In genomic region chr18:48529796-48530195, GRCh38 we compare ENCODE assay signal across 14 cellular contexts. TPM values are rescaled to one million over a fixed set of nuclear protein-coding genes. Genes with fewer than 3 reads are reported as not detected.
A peak's percentile ranks its signal among the peaks of the same experiment; 100 is the strongest.
DNase-seq lines count a peak whose midpoint lies in the region; ATAC-seq, FAIRE-seq and TF ChIP-seq lines count a peak whose summit lies in the region.
"Had no signal": no experiment of that assay in that cellular context is flagged by ENCODE, and none has a peak within 500 bp of the region (broad histone marks: within the 10 kb centered on the region; RNA-seq: fewer than 3 reads in every experiment).

No MANE protein-coding gene starts in this region.

- H3K4me3 ChIP-seq in brain microvascular endothelial cell (ENCODE audit: low read depth, low read length): no peak overlapping the region
- no peak overlapping the region for H3K4me3 ChIP-seq in effector memory CD4-positive, alpha-beta T cell (ENCODE audit: insufficient read depth, low read depth, low read length, poor library complexity, severe bottlenecking)
- H3K4me3 ChIP-seq: GM12878 had no signal

- DNase-seq in AG08395 (ENCODE audit: low spot score) (peak; percentile 88), HTR-8/SVneo (ENCODE audit: insufficient read length, low spot score) (peak; percentile 43), brain microvascular endothelial cell (peak; percentile 91), iris pigment epithelial cell (ENCODE audit: low read depth) (peak; percentile 92), frontal cortex (ENCODE audit: low spot score in 2 of 2) (no peak), globus pallidus (ENCODE audit: low spot score) (no peak)
- DNase-seq in effector memory CD4-positive, alpha-beta T cell: no peak
- DNase-seq: activated T-cell treated with anti-CD3 and anti-CD28 coated beads, Interleukin-2, amount 50 U/mL, for 48 hours; CD8-positive, alpha-beta T cell; Karpas-422; stimulated activated naive CD8-positive, alpha-beta T cell treated with anti-CD3 and anti-CD28 coated beads, Interleukin-15, amount 100 ng/mL, for 72 hours had no signal

- ATAC-seq in GM18498 (IDR thresholded peaks at IDR 0.05; ENCODE audit: unreplicated experiment): no peak
- ATAC-seq: CD8-positive, alpha-beta T cell; GM12878; stimulated activated naive CD8-positive, alpha-beta T cell treated with anti-CD3 and anti-CD28 coated beads, Interleukin-15, amount 100 ng/mL, for 72 hours had no signal

- no peaks in the 10 kb centered on the region for H3K9me3 ChIP-seq in effector memory CD4-positive, alpha-beta T cell (ENCODE audit: control insufficient read depth, low read length)

- no peak overlapping the region for H3K27ac ChIP-seq in brain microvascular endothelial cell
- no peak overlapping the region for H3K27ac ChIP-seq in effector memory CD4-positive, alpha-beta T cell (ENCODE audit: insufficient read depth, low read length, poor library complexity, severe bottlenecking)

- H3K4me1 ChIP-seq in effector memory CD4-positive, alpha-beta T cell (ENCODE audit: control insufficient read depth, insufficient read depth, low read length, poor library complexity, severe bottlenecking): no peaks in the 10 kb centered on the region

- no peaks in the 10 kb centered on the region for H3K36me3 ChIP-seq in brain microvascular endothelial cell (replicated peaks)
- no peaks in the 10 kb centered on the region for H3K36me3 ChIP-seq in effector memory CD4-positive, alpha-beta T cell (ENCODE audit: control insufficient read depth, insufficient read depth, low read length)

- no peak for FAIRE-seq in HTR-8/SVneo (lab: Jason Lieb, UNC)
- no peak for FAIRE-seq in frontal cortex (lab: Jason Lieb, UNC)
- FAIRE-seq: colon, GM12878 had no signal

- in situ Hi-C loops in brain microvascular endothelial cell (cut with HindIII; ENCODE audit: low pct_ligation_motif_present, low sequenced_read_pairs): no loop called here

- TF ChIP-seq CTCF in brain microvascular endothelial cell (IDR thresholded peaks at IDR 0.05; ENCODE audit: low read depth, low read length, missing control alignments): no peak

- no peaks in the 10 kb centered on the region for H3K27me3 ChIP-seq in brain microvascular endothelial cell (replicated peaks)
- H3K27me3 ChIP-seq in effector memory CD4-positive, alpha-beta T cell (replicated peaks; ENCODE audit: control insufficient read depth, insufficient read depth, low read length, poor library complexity, severe bottlenecking): no peaks in the 10 kb centered on the region

RNA-seq across cellular contexts. Expression of gene CTIF, which starts 9.0 kb away (rescaled TPM):
- 42.0 TPM for total RNA-seq in frontal cortex

Comparison
In these comparisons a context has a peak if more than half of its experiments do, and no peak if none do; other contexts are left out.
1. DNase-seq: peak in AG08395 (single experiment), HTR-8/SVneo (single experiment), brain microvascular endothelial cell (single experiment) and iris pigment epithelial cell (single experiment); none in frontal cortex (0 of 2), globus pallidus (single experiment) and effector memory CD4-positive, alpha-beta T cell (0 of 3).